Comparison of ENCODE assay signal across 10 cellular contexts in the genomic region with DNA sequence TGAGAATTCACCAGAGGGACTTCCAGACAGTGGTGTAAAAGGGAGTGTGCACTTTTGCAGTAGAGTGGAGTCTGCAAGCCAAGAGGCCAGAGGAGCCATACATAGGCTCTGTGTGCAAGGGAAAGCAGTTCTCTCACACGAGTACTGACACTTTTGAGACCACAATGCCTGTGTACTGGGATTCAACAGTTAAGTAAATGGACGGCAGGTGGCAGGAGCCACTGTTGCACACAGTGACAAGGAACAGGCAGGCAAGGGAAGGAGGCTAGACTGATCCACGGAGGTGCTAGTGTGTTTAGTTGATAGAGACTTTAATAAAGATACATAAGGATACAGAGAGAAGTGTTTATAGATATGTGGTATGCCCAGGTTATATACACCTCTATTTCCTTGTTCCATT.
DNase-seq lines count a peak whose midpoint lies in the region; ATAC-seq, FAIRE-seq and TF ChIP-seq lines count a peak whose summit lies in the region.
"Had no signal": no experiment of that assay in that cellular context is flagged by ENCODE, and none has a peak within 500 bp of the region (broad histone marks: within the 10 kb centered on the region; RNA-seq: fewer than 3 reads in every experiment).

No MANE protein-coding gene starts in this region.

- TF ChIP-seq RAD21 in HepG2 (CRISPR knock-in tag; IDR thresholded peaks at IDR 0.05): no peak

- H3K36me3 ChIP-seq in heart right ventricle: no peaks in the 10 kb centered on the region
- H3K36me3 ChIP-seq in ascending aorta: no peaks in the 10 kb centered on the region
- no peaks in the 10 kb centered on the region for H3K36me3 ChIP-seq in vagina
- no peaks in the 10 kb centered on the region for H3K36me3 ChIP-seq in HepG2 (replicated peaks in 1 of 2; ENCODE audit: control insufficient read depth in 1 of 2, insufficient read depth in 2 of 2, low read length in 2 of 2)

- H3K27ac ChIP-seq in heart right ventricle: peak overlapping the region in 6 of 10 donors; percentile 72 to 90 (median 80)
- H3K27ac ChIP-seq in ascending aorta: peak overlapping the region; percentile 30 to 59
- H3K27ac ChIP-seq in vagina: peak overlapping the region; percentile 43
- no peak overlapping the region for H3K27ac ChIP-seq in HepG2 (ENCODE audit: extremely low read length, insufficient read depth, low read length)

- no peak overlapping the region for H2AFZ ChIP-seq in HepG2 (ENCODE audit: low read length)

- POLR2A ChIA-PET in HepG2 (lab: Yijun Ruan, JAX): no interaction called here

- 30 to 42% methylated on average over 3 of the region's 3 CpGs for WGBS in heart right ventricle, 2 donors
- 82% methylated on average over 3 of the region's 3 CpGs for WGBS in HepG2 (ENCODE audit: low lambda C conversion rate)

- TF ChIP-seq EP300 in HepG2 (IDR thresholded peaks at IDR 0.05; ENCODE audit: low read depth in 2 of 2, low read length in 2 of 2) (no peak), HepG2 (CRISPR knock-in tag; IDR thresholded peaks at IDR 0.05; ENCODE audit: borderline replicate concordance) (no peak)

- H3K27me3 ChIP-seq in heart right ventricle (no peaks in the 10 kb centered on the region), ascending aorta (no peaks in the 10 kb centered on the region), vagina (no peaks in the 10 kb centered on the region), HepG2 (ENCODE audit: control insufficient read depth in 1 of 2, insufficient read depth in 2 of 2, low read length in 2 of 2) (no peaks in the 10 kb centered on the region)

- intact Hi-C loops in heart right ventricle (cut with DNase I) (loop anchor here in 2 of 10 donors (5.0 to 10.0 kb wide), 2 partner anchors 64 to 67 kb away; a partner anchor contains a TSS), cardiac septum (cut with DNase I) (no loop called here), ascending aorta (cut with DNase I) (loop anchor here (10.0 kb wide), 1 partner anchor 54 kb away; no protein-coding TSS in a partner anchor), vagina (cut with DNase I) (loop anchor here (10.0 kb wide), 1 partner anchor 64 kb away; a partner anchor contains a TSS), HepG2 (cut with micrococcal nuclease; ENCODE audit: unreplicated experiment) (no loop called here), posterior vena cava (cut with DNase I) (no loop called here)

- H3K9me3 ChIP-seq in heart right ventricle: no peaks in the 10 kb centered on the region
- no peaks in the 10 kb centered on the region for H3K9me3 ChIP-seq in ascending aorta
- H3K9me3 ChIP-seq in vagina: no peaks in the 10 kb centered on the region
- no peaks in the 10 kb centered on the region for H3K9me3 ChIP-seq in HepG2 (ENCODE audit: low read length)

- H3K4me3 ChIP-seq in heart right ventricle (no peak overlapping the region), ascending aorta (no peak overlapping the region), vagina (no peak overlapping the region), HepG2 (replicated peaks in 1 of 3; ENCODE audit: insufficient read depth in 1 of 3, low read depth in 2 of 3, low read length in 3 of 3) (no peak overlapping the region)

- no peak overlapping the region for H3K9ac ChIP-seq in HepG2 (ENCODE audit: insufficient read depth, low read depth, low read length)

- no peaks in the 10 kb centered on the region for H3K79me2 ChIP-seq in HepG2 (ENCODE audit: insufficient read depth, low read length)

- TF ChIP-seq CTCF in heart right ventricle (IDR thresholded peaks at IDR 0.05): peak in 6 of 9 donors; percentile 18 to 43 (median 25)
- TF ChIP-seq CTCF in ascending aorta (IDR thresholded peaks at IDR 0.05): peak in 1 of 3 experiments; percentile 4
- TF ChIP-seq CTCF in vagina (IDR thresholded peaks at IDR 0.05): peak in 1 of 3 experiments; percentile 13
- no peak for TF ChIP-seq CTCF in HepG2 (CRISPR knock-in tag; IDR thresholded peaks at IDR 0.05)

- in situ Hi-C loops in HepG2 (cut with HindIII; ENCODE audit: extremely low pct_ligation_motif_present, low pct_unique_long_range_greater_than_20kb): no loop called here

- no peaks in the 10 kb centered on the region for H4K20me1 ChIP-seq in HepG2 (ENCODE audit: insufficient read depth, low read length)

- TF ChIP-seq POLR2A in vagina (IDR thresholded peaks at IDR 0.05) (no peak), HepG2 (IDR thresholded peaks at IDR 0.05; ENCODE audit: insufficient read depth in 1 of 2, low read depth in 2 of 2, low read length in 2 of 2) (no peak), H54 (IDR thresholded peaks at IDR 0.05; ENCODE audit: low read depth, low read length) (no peak)

- H3K4me1 ChIP-seq in heart right ventricle: peaks cover 44 to 100% (median 90%) of the 10 kb centered on the region in 9 donors
- H3K4me1 ChIP-seq in ascending aorta: peaks cover 11 to 33% of the 10 kb centered on the region in 2 donors
- H3K4me1 ChIP-seq in vagina: peaks cover 77% of the 10 kb centered on the region
- H3K4me1 ChIP-seq in HepG2 (ENCODE audit: insufficient read depth, low read length): peaks cover under 1% of the 10 kb centered on the region; the same call in 1 of the 2 replicates

- no TSS peak for BruUV-seq in HepG2 (replicated peaks; lab: Mats Ljungman, UMichigan)

- no peak for FAIRE-seq in HepG2 (lab: Jason Lieb, UNC)
- FAIRE-seq in H54 (lab: Jason Lieb, UNC): no peak

- CTCF ChIA-PET in HepG2 (lab: Yijun Ruan, JAX; ENCODE audit: low intra/inter-chr PET ratio, low total read pairs): no interaction called here

- H3K4me2 ChIP-seq in HepG2 (ENCODE audit: low read depth, low read length): no peak overlapping the region

- DNase-seq in heart right ventricle (no peak), cardiac septum (ENCODE audit: low spot score) (no peak), ascending aorta (ENCODE audit: low spot score in 2 of 2) (no peak), left lobe of liver (ENCODE audit: low spot score) (no peak), vagina (ENCODE audit: extremely low spot score in 2 of 2) (no peak), HepG2 (ENCODE audit: low spot score) (no peak), posterior vena cava (ENCODE audit: low spot score) (no peak), H54 (ENCODE audit: insufficient read length, low spot score) (no peak)
- DNase-seq: NCI-H1930; stimulated activated CD8-positive, alpha-beta memory T cell treated with anti-CD3 and anti-CD28 coated beads, Interleukin-4, amount 100 ng/mL, for 48 hours had no signal

- ATAC-seq in heart right ventricle (peak in 3 of 8 donors; percentile 24 to 35 (median 25)), left lobe of liver (peak; percentile 18), HepG2 (no peak)

TF ChIP-seq in HepG2, 621 proteins besides CTCF, POLR2A, EP300 and RAD21:
- TF ChIP-seq, protein P1, sequence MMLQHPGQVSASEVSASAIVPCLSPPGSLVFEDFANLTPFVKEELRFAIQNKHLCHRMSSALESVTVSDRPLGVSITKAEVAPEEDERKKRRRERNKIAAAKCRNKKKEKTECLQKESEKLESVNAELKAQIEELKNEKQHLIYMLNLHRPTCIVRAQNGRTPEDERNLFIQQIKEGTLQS (CRISPR knock-in tag; IDR thresholded peaks at IDR 0.05): no peak
- TF ChIP-seq DNMT1 (CRISPR knock-in tag; IDR thresholded peaks at IDR 0.05) (no peak), HDAC1 (CRISPR knock-in tag; IDR thresholded peaks at IDR 0.05) (no peak), REXO4 (CRISPR knock-in tag; IDR thresholded peaks at IDR 0.05; ENCODE audit: borderline replicate concordance) (no peak), ZNF598 (CRISPR knock-in tag; IDR thresholded peaks at IDR 0.05; ENCODE audit: borderline replicate concordance) (no peak), IKZF1 (IDR thresholded peaks at IDR 0.05) (no peak), MEIS2 (CRISPR knock-in tag; IDR thresholded peaks at IDR 0.05) (no peak), RBFOX2 (IDR thresholded peaks at IDR 0.05; ENCODE audit: low read depth, low read length) (no peak)
- TF ChIP-seq, protein P2, sequence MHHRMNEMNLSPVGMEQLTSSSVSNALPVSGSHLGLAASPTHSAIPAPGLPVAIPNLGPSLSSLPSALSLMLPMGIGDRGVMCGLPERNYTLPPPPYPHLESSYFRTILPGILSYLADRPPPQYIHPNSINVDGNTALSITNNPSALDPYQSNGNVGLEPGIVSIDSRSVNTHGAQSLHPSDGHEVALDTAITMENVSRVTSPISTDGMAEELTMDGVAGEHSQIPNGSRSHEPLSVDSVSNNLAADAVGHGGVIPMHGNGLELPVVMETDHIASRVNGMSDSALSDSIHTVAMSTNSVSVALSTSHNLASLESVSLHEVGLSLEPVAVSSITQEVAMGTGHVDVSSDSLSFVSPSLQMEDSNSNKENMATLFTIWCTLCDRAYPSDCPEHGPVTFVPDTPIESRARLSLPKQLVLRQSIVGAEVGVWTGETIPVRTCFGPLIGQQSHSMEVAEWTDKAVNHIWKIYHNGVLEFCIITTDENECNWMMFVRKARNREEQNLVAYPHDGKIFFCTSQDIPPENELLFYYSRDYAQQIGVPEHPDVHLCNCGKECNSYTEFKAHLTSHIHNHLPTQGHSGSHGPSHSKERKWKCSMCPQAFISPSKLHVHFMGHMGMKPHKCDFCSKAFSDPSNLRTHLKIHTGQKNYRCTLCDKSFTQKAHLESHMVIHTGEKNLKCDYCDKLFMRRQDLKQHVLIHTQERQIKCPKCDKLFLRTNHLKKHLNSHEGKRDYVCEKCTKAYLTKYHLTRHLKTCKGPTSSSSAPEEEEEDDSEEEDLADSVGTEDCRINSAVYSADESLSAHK (CRISPR knock-in tag; IDR thresholded peaks at IDR 0.05; ENCODE audit: borderline replicate concordance): no peak
- TF ChIP-seq, protein P3, sequence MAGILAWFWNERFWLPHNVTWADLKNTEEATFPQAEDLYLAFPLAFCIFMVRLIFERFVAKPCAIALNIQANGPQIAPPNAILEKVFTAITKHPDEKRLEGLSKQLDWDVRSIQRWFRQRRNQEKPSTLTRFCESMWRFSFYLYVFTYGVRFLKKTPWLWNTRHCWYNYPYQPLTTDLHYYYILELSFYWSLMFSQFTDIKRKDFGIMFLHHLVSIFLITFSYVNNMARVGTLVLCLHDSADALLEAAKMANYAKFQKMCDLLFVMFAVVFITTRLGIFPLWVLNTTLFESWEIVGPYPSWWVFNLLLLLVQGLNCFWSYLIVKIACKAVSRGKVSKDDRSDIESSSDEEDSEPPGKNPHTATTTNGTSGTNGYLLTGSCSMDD (CRISPR knock-in tag; IDR thresholded peaks at IDR 0.05): no peak
- TF ChIP-seq, protein P4, sequence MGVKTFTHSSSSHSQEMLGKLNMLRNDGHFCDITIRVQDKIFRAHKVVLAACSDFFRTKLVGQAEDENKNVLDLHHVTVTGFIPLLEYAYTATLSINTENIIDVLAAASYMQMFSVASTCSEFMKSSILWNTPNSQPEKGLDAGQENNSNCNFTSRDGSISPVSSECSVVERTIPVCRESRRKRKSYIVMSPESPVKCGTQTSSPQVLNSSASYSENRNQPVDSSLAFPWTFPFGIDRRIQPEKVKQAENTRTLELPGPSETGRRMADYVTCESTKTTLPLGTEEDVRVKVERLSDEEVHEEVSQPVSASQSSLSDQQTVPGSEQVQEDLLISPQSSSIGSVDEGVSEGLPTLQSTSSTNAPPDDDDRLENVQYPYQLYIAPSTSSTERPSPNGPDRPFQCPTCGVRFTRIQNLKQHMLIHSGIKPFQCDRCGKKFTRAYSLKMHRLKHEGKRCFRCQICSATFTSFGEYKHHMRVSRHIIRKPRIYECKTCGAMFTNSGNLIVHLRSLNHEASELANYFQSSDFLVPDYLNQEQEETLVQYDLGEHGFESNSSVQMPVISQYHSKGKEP (CRISPR knock-in tag; IDR thresholded peaks at IDR 0.05): no peak
TF ChIP-seq in HepG2: peak in this region for 0.

Comparison
In these comparisons a context has a peak if more than half of its experiments do, and no peak if none do; other contexts are left out.
1. intact Hi-C loops: an anchor here in ascending aorta (10.0 kb wide) and vagina (10.0 kb wide); none called in cardiac septum, HepG2 and posterior vena cava.